ENCODE assay signal across 13 cellular contexts in genomic region chr14:81449114-81449513, GRCh38. TPM values are rescaled to one million over a fixed set of nuclear protein-coding genes. Genes with fewer than 3 reads are reported as not detected.
DNase-seq lines count a peak whose midpoint lies in the region.
"Had no signal": no experiment of that assay in that cellular context is flagged by ENCODE, and none has a peak within 500 bp of the region (broad histone marks: within the 10 kb centered on the region; RNA-seq: fewer than 3 reads in every experiment).

No MANE protein-coding gene starts in this region.

- H3K4ac ChIP-seq in mesenchymal stem cell (ENCODE audit: low read depth in 1 of 2, low read length in 2 of 2): no peak overlapping the region

- H3K23ac ChIP-seq in mesenchymal stem cell (ENCODE audit: low read length in 2 of 2): no peak overlapping the region

- H3K27me3 ChIP-seq in mesenchymal stem cell (ENCODE audit: control insufficient read depth in 1 of 2, insufficient read depth in 1 of 2, low read length in 2 of 2) (peaks cover 3 to 22% of the 10 kb centered on the region in 2 experiments), Karpas-422 (ENCODE audit: low read length) (0 out of 2 replicates have a peak, but pooled peaks cover 3% of the 10 kb centered on the region)
- H3K27me3 ChIP-seq: cardiac muscle cell had no signal

- H3K79me2 ChIP-seq in Karpas-422 (ENCODE audit: low read length): no peaks in the 10 kb centered on the region

- peaks cover 13% of the 10 kb centered on the region for H3K4me1 ChIP-seq in mesenchymal stem cell (ENCODE audit: control insufficient read depth, insufficient read depth, low read depth, low read length)
- H3K4me1 ChIP-seq in Karpas-422 (ENCODE audit: low read length): no peaks in the 10 kb centered on the region

- no peak overlapping the region for H3K18ac ChIP-seq in mesenchymal stem cell (ENCODE audit: low read depth in 1 of 2, low read length in 2 of 2)

- H2BK15ac ChIP-seq in mesenchymal stem cell (ENCODE audit: low read depth, poor library complexity, severe bottlenecking): no peak overlapping the region

- H2BK120ac ChIP-seq in mesenchymal stem cell (ENCODE audit: low read depth, low read length): no peak overlapping the region

- no peak overlapping the region for H4K91ac ChIP-seq in mesenchymal stem cell (ENCODE audit: low read length)

- H2AFZ ChIP-seq in mesenchymal stem cell (ENCODE audit: low read depth, low read length) (no peak overlapping the region), Karpas-422 (ENCODE audit: low read length) (no peak overlapping the region)

- 59% methylated on average over 4 of the region's 4 CpGs for WGBS in mesenchymal stem cell

- H3K14ac ChIP-seq in mesenchymal stem cell (ENCODE audit: low read length in 2 of 2): no peak overlapping the region

- H2AK5ac ChIP-seq in mesenchymal stem cell (ENCODE audit: low read length, severe bottlenecking): no peak overlapping the region

- no peak overlapping the region for H2BK12ac ChIP-seq in mesenchymal stem cell (ENCODE audit: low read length in 2 of 2)

- no peaks in the 10 kb centered on the region for H4K20me1 ChIP-seq in Karpas-422 (ENCODE audit: insufficient read depth, low read depth, low read length)

- H3K27ac ChIP-seq in mesenchymal stem cell (ENCODE audit: low read length, poor library complexity, severe bottlenecking): no peak overlapping the region
- H3K27ac ChIP-seq in Karpas-422 (ENCODE audit: low read length): no peak overlapping the region
- H3K27ac ChIP-seq: cardiac muscle cell had no signal

- H2BK5ac ChIP-seq in mesenchymal stem cell (ENCODE audit: low read depth, low read length, poor library complexity, severe bottlenecking): no peak overlapping the region

- H3K4me2 ChIP-seq in mesenchymal stem cell (ENCODE audit: low read length, poor library complexity, severe bottlenecking) (no peak overlapping the region), Karpas-422 (ENCODE audit: low read depth, low read length, poor library complexity, severe bottlenecking) (no peak overlapping the region)
- H3K4me2 ChIP-seq: smooth muscle cell had no signal

- intact Hi-C loops in head of caudate nucleus (cut with DNase I): no loop called here

- H3K79me1 ChIP-seq in mesenchymal stem cell (replicated peaks; ENCODE audit: low read length, poor library complexity, severe bottlenecking): no peaks in the 10 kb centered on the region

- H3K9me3 ChIP-seq in mesenchymal stem cell (ENCODE audit: control insufficient read depth, low read length) (no peaks in the 10 kb centered on the region), Karpas-422 (ENCODE audit: low read length) (no peaks in the 10 kb centered on the region)

- peak; percentile 47 for DNase-seq in NCI-H69 (lab: John Stamatoyannopoulos, UW)
- DNase-seq in fibroblast of gingiva (ENCODE audit: low read depth): peak; percentile 19
- DNase-seq in mesenchymal stem cell: no peak
- DNase-seq in stromal cell of bone marrow (ENCODE audit: low read depth): peak; percentile 69
- DNase-seq in putamen (ENCODE audit: low spot score): no peak
- DNase-seq in Karpas-422: no peak
- DNase-seq in head of caudate nucleus: no peak
- DNase-seq: activated naive CD4-positive, alpha-beta T cell treated with anti-CD3 and anti-CD28 coated beads, Interleukin-2, amount 10 ng/mL, durations not matched to agents 7 days and 5 days; CD8-positive, alpha-beta memory T cell; erythroblast; NCI-H1092 treated with DMSO at 0.1 percent for 48 hours had no signal

- peak overlapping the region in 1 of 2 experiments; percentile 46 for H3K4me3 ChIP-seq in mesenchymal stem cell (ENCODE audit: insufficient read depth in 1 of 2, low read depth in 1 of 2, low read length in 2 of 2)
- H3K4me3 ChIP-seq in Karpas-422 (ENCODE audit: low read length): no peak overlapping the region
- H3K4me3 ChIP-seq: cardiac muscle cell, smooth muscle cell had no signal

- no peak overlapping the region for H4K8ac ChIP-seq in mesenchymal stem cell (ENCODE audit: low read length)

- no peaks in the 10 kb centered on the region for H3K9me2 ChIP-seq in Karpas-422 (replicated peaks; ENCODE audit: insufficient read depth, low read length)

- H3K9ac ChIP-seq in mesenchymal stem cell (ENCODE audit: low read length) (peak overlapping the region; percentile 30), Karpas-422 (ENCODE audit: low read length) (no peak overlapping the region)

- H3K36me3 ChIP-seq in mesenchymal stem cell (ENCODE audit: control insufficient read depth in 1 of 2, insufficient read depth in 2 of 2, low read depth in 1 of 2, low read length in 2 of 2): no peaks in the 10 kb centered on the region
- no peaks in the 10 kb centered on the region for H3K36me3 ChIP-seq in Karpas-422 (ENCODE audit: insufficient read depth, low read length)
- H3K36me3 ChIP-seq: cardiac muscle cell had no signal

RNA-seq across cellular contexts. Expression of gene STON2, which starts 49.0 kb away (rescaled TPM):
- not detected for polyA plus RNA-seq in mesenchymal stem cell (2013, experiment 1 of 2)
- polyA plus RNA-seq in mesenchymal stem cell (2013, experiment 2 of 2): not detected
- not detected in 2 replicates for total RNA-seq in Karpas-422 (2014; rRNA removed; shearing (Covaris generic); ENCODE audit: low replicate concordance)
- polyA plus RNA-seq: CD8-positive, alpha-beta memory T cell had no signal

Comparison
In these comparisons a context has a peak if more than half of its experiments do, and no peak if none do; other contexts are left out.
1. DNase-seq: peak in NCI-H69 (single experiment), fibroblast of gingiva (single experiment) and stromal cell of bone marrow (single experiment); none in mesenchymal stem cell (single experiment), putamen (single experiment), Karpas-422 (single experiment) and head of caudate nucleus (0 of 42).